10 cellular contexts compared by ENCODE assay signal in genomic region chr3:186705882-186706780, GRCh38.
A peak's percentile ranks its signal among the peaks of the same experiment; 100 is the strongest.
DNase-seq lines count a peak whose midpoint lies in the region; ATAC-seq lines count a peak whose summit lies in the region.
"Had no signal": no experiment of that assay in that cellular context is flagged by ENCODE, and none has a peak within 500 bp of the region (broad histone marks: within the 10 kb centered on the region; RNA-seq: fewer than 3 reads in every experiment).

No MANE protein-coding gene starts in this region.

- H3K9me3 Mint-ChIP-seq in memory B cell = no peaks in the 10 kb centered on the region

- no peak overlapping the region for H3K4me3 Mint-ChIP-seq in memory B cell

- peaks cover 5% of the 10 kb centered on the region for H3K4me1 Mint-ChIP-seq in memory B cell

- peak; percentile 99 for ATAC-seq in GM18498 (IDR thresholded peaks at IDR 0.05; ENCODE audit: unreplicated experiment)
- ATAC-seq in GM21723 (IDR thresholded peaks at IDR 0.05; ENCODE audit: unreplicated experiment) = peak; percentile 79
- ATAC-seq in memory B cell (ENCODE audit: low read depth) = peak; percentile 91

- H3K36me3 Mint-ChIP-seq in memory B cell = no peaks in the 10 kb centered on the region

- H3K27me3 Mint-ChIP-seq in memory B cell = peaks cover 10% of the 10 kb centered on the region

- DNase-seq in SKM-1 treated with dmso at 0.1 percent for 144 hours (lab: John Stamatoyannopoulos, UW; ENCODE audit: unreplicated experiment) (peak; percentile 32), memory B cell (ENCODE audit: low spot score in 2 of 2) (peak in 1 of 2 donors; percentile 3), NCI-H1048 (lab: John Stamatoyannopoulos, UW) (no peak), NCI-H2029 (lab: John Stamatoyannopoulos, UW) (no peak), pons (ENCODE audit: low spot score) (no peak), NCI-H1694 treated with DMSO at 0.1 percent for 48 hours (lab: John Stamatoyannopoulos, UW) (no peak)
- DNase-seq: NCI-H1694, stomach had no signal

- no peak overlapping the region for H3K27ac Mint-ChIP-seq in memory B cell
